22 cellular contexts compared by ENCODE assay signal in genomic region chr15:72495007-72495406, GRCh38. TPM values are rescaled to one million over a fixed set of nuclear protein-coding genes. Genes with fewer than 3 reads are reported as not detected.
DNase-seq lines count a peak whose midpoint lies in the region; ATAC-seq, FAIRE-seq and TF ChIP-seq lines count a peak whose summit lies in the region.
"Had no signal": no experiment of that assay in that cellular context is flagged by ENCODE, and none has a peak within 500 bp of the region (broad histone marks: within the 10 kb centered on the region; RNA-seq: fewer than 3 reads in every experiment).

No MANE protein-coding gene starts in this region.

- no peaks in the 10 kb centered on the region for H3K27me3 Mint-ChIP-seq in naive B cell
- H3K27me3 Mint-ChIP-seq in GM23338 (ENCODE audit: insufficient read depth, low read depth, poor library complexity) = no peaks in the 10 kb centered on the region

- H3K9ac ChIP-seq in BLaER1 (no peak overlapping the region), SK-N-MC (ENCODE audit: insufficient read length) (no peak overlapping the region)

- FAIRE-seq in GM12891 (lab: Jason Lieb, UNC) = peak; percentile 20
- FAIRE-seq: H1 had no signal

- H3K9me2 ChIP-seq in GM23338 (ENCODE audit: insufficient read depth) = no peaks in the 10 kb centered on the region

- intact Hi-C loops in uterus (cut with DNase I; ENCODE audit: low total_unique reads) = no loop called here

- H3K9me3 ChIP-seq in BLaER1 = no peaks in the 10 kb centered on the region
- no peaks in the 10 kb centered on the region for H3K9me3 ChIP-seq in SK-N-MC (ENCODE audit: low read depth, low read length)
- H3K9me3 ChIP-seq in uterus = no peaks in the 10 kb centered on the region
- H3K9me3 ChIP-seq: SJCRH30 had no signal

- H3K9me3 Mint-ChIP-seq in naive B cell (no peaks in the 10 kb centered on the region), GM23338 (no peaks in the 10 kb centered on the region)
- H3K9me3 Mint-ChIP-seq: HFFc6 had no signal

- H3K4me3 Mint-ChIP-seq in naive B cell = no peak overlapping the region
- no peak overlapping the region for H3K4me3 Mint-ChIP-seq in GM23338
- H3K4me3 Mint-ChIP-seq: HFFc6 had no signal

- H4K20me1 ChIP-seq in BLaER1 (peaks cover 100% of the 10 kb centered on the region), GM23338 (replicated peaks; ENCODE audit: insufficient read depth) (peaks cover 58% of the 10 kb centered on the region)

- H3K4me1 Mint-ChIP-seq in naive B cell (peaks cover 47 to 68% (median 50%) of the 10 kb centered on the region in 3 donors), GM23338 (peaks cover 32% of the 10 kb centered on the region)

- H3F3A ChIP-seq in GM23338 (replicated peaks; ENCODE audit: low read depth) = no peaks in the 10 kb centered on the region

- peaks cover 100% of the 10 kb centered on the region for H3K79me2 ChIP-seq in GM23338 (replicated peaks; ENCODE audit: insufficient read depth)

- no peak for DNase-seq in GM12891 (ENCODE audit: insufficient read length, low spot score)
- DNase-seq in SK-N-MC (ENCODE audit: low read depth, low spot score) = no peak
- DNase-seq in naive B cell = no peak
- DNase-seq in NCI-H524 (lab: John Stamatoyannopoulos, UW) = no peak
- no peak for DNase-seq in uterus
- no peak for DNase-seq in GM23338 (ENCODE audit: low spot score)
- DNase-seq: DMS 273 treated with DMSO at 0.1 percent for 48 hours; HFFc6; KBM-7; NCI-H1048; NCI-H187; NCI-H2171 treated with DMSO at 0.1 percent for 48 hours; NCI-H524 treated with DMSO at 0.1 percent for 48 hours; NK-92 treated with Interleukin-12 subunit alpha and Interleukin-12 subunit beta, amount 100 ng/mL, for 24 hours; OCI-M1; RPMI8226; SJCRH30; SW 1271 had no signal

- H3K36me3 ChIP-seq in BLaER1 (peaks cover 36% of the 10 kb centered on the region), SK-N-MC (ENCODE audit: insufficient read depth, low read length) (peaks cover 27% of the 10 kb centered on the region), uterus (no peaks in the 10 kb centered on the region), GM23338 (ENCODE audit: insufficient read depth) (no peaks in the 10 kb centered on the region)

- TF ChIP-seq CTCF in uterus (IDR thresholded peaks at IDR 0.05) (no peak), GM23338 (conservative IDR thresholded peaks at IDR 0.05; ENCODE audit: low read depth in 2 of 2) (no peak)

- H3K27ac ChIP-seq in BLaER1 (no peak overlapping the region), SK-N-MC (peak overlapping the region; percentile 34; the same call in 1 of the 2 replicates), uterus (no peak overlapping the region), GM23338 (ENCODE audit: low read depth) (no peak overlapping the region)
- H3K27ac ChIP-seq: HL-60, SJCRH30 had no signal

- H3K27ac Mint-ChIP-seq in naive B cell (peak overlapping the region in 4 of 6 donors; percentile 1 to 88 (median 18)), GM23338 (no peak overlapping the region)
- H3K27ac Mint-ChIP-seq: HFFc6 had no signal

- no peak for TF ChIP-seq POLR2A in GM12891 (IDR thresholded peaks at IDR 0.05; ENCODE audit: low read depth, low read length)
- no peak for TF ChIP-seq POLR2A in uterus (IDR thresholded peaks at IDR 0.05)

- peak overlapping the region; percentile 34 for H3K4me2 ChIP-seq in BLaER1
- no peak overlapping the region for H3K4me2 ChIP-seq in GM23338

- H3K4me3 ChIP-seq in BLaER1 (no peak overlapping the region), SK-N-MC (no peak overlapping the region), uterus (no peak overlapping the region), GM23338 (no peak overlapping the region)
- H3K4me3 ChIP-seq: SJCRH30 had no signal

- ATAC-seq in naive B cell (ENCODE audit: low read depth in 2 of 2) (peak in 1 of 2 donors; percentile 30), GM23338 (no peak), GM21360 (IDR thresholded peaks at IDR 0.05; ENCODE audit: unreplicated experiment) (no peak)

- H3K4me1 ChIP-seq in BLaER1 (peaks cover 25% of the 10 kb centered on the region), uterus (peaks cover 0 to 5% of the 10 kb centered on the region in 2 donors), GM23338 (ENCODE audit: insufficient read depth) (peaks cover 48% of the 10 kb centered on the region)
- H3K4me1 ChIP-seq: SJCRH30 had no signal

- H3K27me3 ChIP-seq in BLaER1 = no peaks in the 10 kb centered on the region
- H3K27me3 ChIP-seq in uterus = no peaks in the 10 kb centered on the region
- no peaks in the 10 kb centered on the region for H3K27me3 ChIP-seq in GM23338 (ENCODE audit: insufficient read depth)
- H3K27me3 ChIP-seq: SJCRH30 had no signal

- H3K36me3 Mint-ChIP-seq in naive B cell (peaks cover 6% of the 10 kb centered on the region in 2 donors), GM23338 (ENCODE audit: low read depth) (peaks cover 9% of the 10 kb centered on the region; the same call in 2 of the 3 replicates)

- no peak overlapping the region for H2AFZ ChIP-seq in GM23338

TF ChIP-seq in GM12891, 5 proteins besides CTCF, POLR2A, EP300 and RAD21:
- TF ChIP-seq PAX5 (IDR thresholded peaks at IDR 0.05; ENCODE audit: insufficient read depth, low read length, severe bottlenecking) (peak; percentile 8), POLR2AphosphoS5 (IDR thresholded peaks at IDR 0.05; ENCODE audit: low read depth, low read length) (no peak), POU2F2 (IDR thresholded peaks at IDR 0.05; ENCODE audit: low read depth, low read length) (no peak), SPI1 (IDR thresholded peaks at IDR 0.05; ENCODE audit: low read depth, low read length) (no peak), TAF1 (IDR thresholded peaks at IDR 0.05; ENCODE audit: low read depth, low read length) (no peak)

TF ChIP-seq in GM23338, 12 proteins besides CTCF, POLR2A, EP300 and RAD21:
- TF ChIP-seq CREB1 (CRISPR knock-in tag; IDR thresholded peaks at IDR 0.05; ENCODE audit: low read depth) = no peak
TF ChIP-seq in GM23338: peak in this region for 0.

RNA-seq across cellular contexts. Expression of gene ARIH1, which starts 20.9 kb away (rescaled TPM):
- polyA plus RNA-seq in GM12891 (2012; ENCODE audit: low read depth, missing spikeins) = 28.2 TPM
- 10 to 100 TPM; 16.1 to 34.9 (median 25.3) TPM for polyA plus RNA-seq in naive B cell (ENCODE audit: low read depth in 6 of 6)
- 100 to 1,000 TPM in 1 of 4 donors, 10 to 100 TPM in 3; 28.2 to 215 (median 53.7) TPM for total RNA-seq in uterus
- total RNA-seq in GM23338 (2014; rRNA removed; shearing (Covaris generic)) = 48.6 and 55.3 TPM in 2 replicates
- polyA plus RNA-seq in GM23338 (2016; fragmentation: Nextera tagmentation; extraction: Ambion mirVana) = 19.0 and 30.5 TPM in 2 replicates
